Comparison of ENCODE assay signal across 8 cellular contexts in genomic region chr5:102570747-102571146, GRCh38.
"Had no signal": no experiment of that assay in that cellular context is flagged by ENCODE, and none has a peak within 500 bp of the region (broad histone marks: within the 10 kb centered on the region; RNA-seq: fewer than 3 reads in every experiment).

No MANE protein-coding gene starts in this region.

- H3K4me1 Mint-ChIP-seq: IgD-negative memory B cell had no signal

- H3K4me3 ChIP-seq: K562 had no signal

- ATAC-seq: K562 had no signal

- H3K27ac ChIP-seq: HL-60, KMS-11 had no signal

- H3K4me2 ChIP-seq: KMS-11 had no signal

- H3K27ac Mint-ChIP-seq: IgD-negative memory B cell had no signal

- H3K4me3 Mint-ChIP-seq: IgD-negative memory B cell had no signal

- H3K36me3 Mint-ChIP-seq: IgD-negative memory B cell had no signal

- DNase-seq: IMR-90, KBM-7, KG1 had no signal

- FAIRE-seq: HTR-8/SVneo, K562 had no signal

- H3K9ac ChIP-seq: KMS-11 had no signal
